ENCODE assay signal across 13 cellular contexts in the genomic region with DNA sequence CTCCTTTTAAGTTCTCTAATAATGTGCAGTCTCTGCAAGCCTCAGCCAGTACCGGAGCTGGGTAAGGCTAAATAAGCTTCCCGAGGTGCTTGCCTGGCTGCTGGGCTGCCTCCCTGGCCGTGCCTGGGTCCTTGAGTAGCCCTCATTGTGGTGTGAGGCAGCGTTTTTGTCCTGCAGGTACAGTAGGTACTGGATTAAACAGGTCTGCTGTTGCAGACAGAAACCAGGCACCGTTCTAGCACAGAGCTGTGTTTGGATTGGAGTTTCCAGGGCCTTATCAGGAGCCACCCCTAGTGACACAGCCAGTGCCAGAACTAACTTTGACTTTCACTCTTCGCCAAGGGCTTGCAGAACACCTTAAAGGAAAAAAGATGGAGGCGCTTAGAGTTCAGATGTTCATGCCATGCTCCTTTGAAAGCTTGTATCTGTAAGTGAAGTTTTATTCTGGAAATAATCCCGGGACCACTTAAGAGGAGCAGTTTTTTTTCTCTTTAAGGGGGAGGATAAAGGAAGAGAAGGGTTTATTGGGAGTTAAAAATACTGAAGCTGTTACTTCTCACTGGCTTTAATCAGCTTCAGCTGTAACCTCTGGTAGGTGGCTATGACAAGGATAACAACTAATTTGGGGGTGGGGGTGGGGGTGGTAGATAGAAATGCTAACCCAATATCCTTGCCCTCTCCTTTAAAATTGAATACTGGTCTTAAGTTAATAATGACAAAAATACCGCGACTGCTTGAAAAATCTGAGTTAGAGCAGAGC.
DNase-seq lines count a peak whose midpoint lies in the region; ATAC-seq, FAIRE-seq and TF ChIP-seq lines count a peak whose summit lies in the region.
"Had no signal": no experiment of that assay in that cellular context is flagged by ENCODE, and none has a peak within 500 bp of the region (broad histone marks: within the 10 kb centered on the region; RNA-seq: fewer than 3 reads in every experiment).

No MANE protein-coding gene starts in this region.

- DNase-seq in EH (ENCODE audit: low read depth) = peak; percentile 28
- DNase-seq in astrocyte (ENCODE audit: low read depth) = no peak
- DNase-seq in right cardiac atrium = peak; percentile 21 to 68 (median 65)
- DNase-seq in psoas muscle = no peak
- DNase-seq in RPMI8226 = no peak
- DNase-seq in NCI-H748 (lab: John Stamatoyannopoulos, UW; ENCODE audit: unreplicated experiment) = no peak
- no peak for DNase-seq in osteocyte (ENCODE audit: extremely low spot score, unreplicated experiment)
- DNase-seq: COR-L47, foreskin melanocyte, NCI-H1105, SIG-M5 had no signal

- no peak overlapping the region for H3K27ac ChIP-seq in astrocyte (ENCODE audit: low read depth, low read length)
- peak overlapping the region; percentile 84 for H3K27ac ChIP-seq in right cardiac atrium (ENCODE audit: low read length)
- H3K27ac ChIP-seq in psoas muscle = peak overlapping the region; percentile 14

- no peaks in the 10 kb centered on the region for H4K20me1 ChIP-seq in astrocyte (ENCODE audit: insufficient read depth, low read length)

- no peaks in the 10 kb centered on the region for H3K79me2 ChIP-seq in astrocyte (ENCODE audit: insufficient read depth, low read length)

- H3K9me3 ChIP-seq in astrocyte (ENCODE audit: insufficient read depth, low read depth, low read length) = no peaks in the 10 kb centered on the region
- H3K9me3 ChIP-seq in right cardiac atrium (ENCODE audit: control insufficient read depth, low read length) = no peaks in the 10 kb centered on the region
- no peaks in the 10 kb centered on the region for H3K9me3 ChIP-seq in psoas muscle

- H3K4me3 ChIP-seq in astrocyte (ENCODE audit: insufficient read depth, low read depth, low read length) (no peak overlapping the region), right cardiac atrium (ENCODE audit: low read length) (peak overlapping the region; percentile 31), psoas muscle (no peak overlapping the region)

- no peak overlapping the region for H3K4me3 Mint-ChIP-seq in astrocyte (ENCODE audit: unreplicated experiment)
- H3K4me3 Mint-ChIP-seq in osteocyte (ENCODE audit: unreplicated experiment) = no peak overlapping the region
- H3K4me3 Mint-ChIP-seq: activated T-helper 17 cell treated with anti-CD3 and anti-CD28 coated beads, Interleukin-2, amount 50 U/mL, for 72 hours had no signal

- H3K36me3 ChIP-seq in astrocyte (ENCODE audit: insufficient read depth, low read length) (no peaks in the 10 kb centered on the region), psoas muscle (ENCODE audit: insufficient read depth in 1 of 2, low read depth in 1 of 2) (no peaks in the 10 kb centered on the region)

- H3K27me3 Mint-ChIP-seq in astrocyte (ENCODE audit: low read depth, unreplicated experiment) = no peaks in the 10 kb centered on the region
- H3K27me3 Mint-ChIP-seq in osteocyte (ENCODE audit: unreplicated experiment) = no peaks in the 10 kb centered on the region
- H3K27me3 Mint-ChIP-seq: activated T-helper 17 cell treated with anti-CD3 and anti-CD28 coated beads, Interleukin-2, amount 50 U/mL, for 72 hours had no signal

- H3K9ac ChIP-seq in astrocyte (ENCODE audit: low read length) = no peak overlapping the region

- H3K9me3 Mint-ChIP-seq in astrocyte (ENCODE audit: unreplicated experiment) (peaks cover 2% of the 10 kb centered on the region), osteocyte (ENCODE audit: unreplicated experiment) (no peaks in the 10 kb centered on the region)

- TF ChIP-seq CTCF in astrocyte (IDR thresholded peaks at IDR 0.05; ENCODE audit: insufficient read depth, low read depth, low read length) = no peak
- TF ChIP-seq CTCF in psoas muscle (IDR thresholded peaks at IDR 0.05) = no peak
- TF ChIP-seq CTCF in osteocyte (IDR thresholded peaks at IDR 0.05) = no peak

- FAIRE-seq in astrocyte (lab: Jason Lieb, UNC) = no peak

- H3K36me3 Mint-ChIP-seq in astrocyte (ENCODE audit: low read depth, unreplicated experiment) (no peaks in the 10 kb centered on the region), osteocyte (ENCODE audit: unreplicated experiment) (no peaks in the 10 kb centered on the region)

- intact Hi-C loops in right cardiac atrium (cut with DNase I) (no loop called here), psoas muscle (cut with DNase I) (loop anchor here in 1 of 2 donors (5.0 kb wide), 1 partner anchor 174 kb away; no protein-coding TSS in a partner anchor)

- no peak overlapping the region for H2AFZ ChIP-seq in astrocyte (ENCODE audit: low read depth, low read length)

- peaks cover 20% of the 10 kb centered on the region for H3K4me1 Mint-ChIP-seq in astrocyte (ENCODE audit: low read depth, unreplicated experiment)
- H3K4me1 Mint-ChIP-seq in osteocyte (ENCODE audit: unreplicated experiment) = peaks cover 27% of the 10 kb centered on the region
- H3K4me1 Mint-ChIP-seq: activated T-helper 17 cell treated with anti-CD3 and anti-CD28 coated beads, Interleukin-2, amount 50 U/mL, for 72 hours had no signal

- H3K4me2 ChIP-seq in astrocyte (ENCODE audit: low read length) = peak overlapping the region; percentile 45

- WGBS in right cardiac atrium = 29% methylated on average over 10 of the region's 10 CpGs
- 56 to 66% (median 57%) methylated on average over 10 of the region's 10 CpGs for WGBS in psoas muscle, 3 donors

- H3K4me1 ChIP-seq in astrocyte (ENCODE audit: insufficient read depth, low read length) (peaks cover 15% of the 10 kb centered on the region), right cardiac atrium (ENCODE audit: control insufficient read depth, insufficient read depth, low read length) (peaks cover 7% of the 10 kb centered on the region), psoas muscle (peaks cover 28% of the 10 kb centered on the region)

- no peaks in the 10 kb centered on the region for H3K27me3 ChIP-seq in astrocyte (ENCODE audit: insufficient read depth, low read length)
- H3K27me3 ChIP-seq in right cardiac atrium (ENCODE audit: control insufficient read depth, insufficient read depth) = no peaks in the 10 kb centered on the region
- H3K27me3 ChIP-seq in psoas muscle (ENCODE audit: insufficient read depth in 3 of 3, low read length in 2 of 3) = no peaks in the 10 kb centered on the region

- peak; percentile 94 to 96 for ATAC-seq in right cardiac atrium
- ATAC-seq in psoas muscle = peak; percentile 40 to 73 (median 57)
- ATAC-seq in GM19328 (IDR thresholded peaks at IDR 0.05; ENCODE audit: unreplicated experiment) = no peak
- ATAC-seq: activated T-helper 17 cell treated with anti-CD3 and anti-CD28 coated beads, Interleukin-2, amount 50 U/mL, for 72 hours had no signal

- H3K27ac Mint-ChIP-seq in astrocyte (ENCODE audit: unreplicated experiment) (no peak overlapping the region), osteocyte (ENCODE audit: unreplicated experiment) (no peak overlapping the region)
- H3K27ac Mint-ChIP-seq: activated T-helper 17 cell treated with anti-CD3 and anti-CD28 coated beads, Interleukin-2, amount 50 U/mL, for 72 hours had no signal

Comparison
In these comparisons a context has a peak if more than half of its experiments do, and no peak if none do; other contexts are left out.
1. DNase-seq: peak in EH (single experiment) and right cardiac atrium (3 of 3); none in astrocyte (single experiment), psoas muscle (0 of 2), RPMI8226 (single experiment), NCI-H748 (single experiment) and osteocyte (single experiment).